ENCODE assay signal across 9 cellular contexts in the genomic region with DNA sequence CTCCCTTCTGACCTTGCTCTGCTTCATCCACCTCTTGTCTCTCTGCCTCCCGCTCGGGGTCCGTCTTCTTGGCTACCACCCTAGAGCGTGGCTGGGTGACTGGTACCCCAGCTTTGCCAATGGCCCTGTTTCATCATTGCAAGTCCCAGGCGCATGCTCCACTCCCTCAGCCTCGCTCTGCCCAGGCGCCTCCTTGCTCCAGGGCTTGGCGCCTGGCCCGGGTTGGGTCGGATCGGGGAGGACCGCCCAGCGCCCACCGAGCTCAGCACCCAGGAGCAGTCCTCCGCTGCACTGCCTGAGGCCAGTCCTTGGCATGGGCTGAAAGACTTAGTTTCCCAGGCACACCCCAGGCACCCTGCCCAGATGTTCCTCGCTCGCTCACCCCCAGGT. TPM values are rescaled to one million over a fixed set of nuclear protein-coding genes. Genes with fewer than 3 reads are reported as not detected.
DNase-seq lines count a peak whose midpoint lies in the region; ATAC-seq and TF ChIP-seq lines count a peak whose summit lies in the region.
"Had no signal": no experiment of that assay in that cellular context is flagged by ENCODE, and none has a peak within 500 bp of the region (broad histone marks: within the 10 kb centered on the region; RNA-seq: fewer than 3 reads in every experiment).

No MANE protein-coding gene starts in this region.

- TF ChIP-seq CTCF in liver (IDR thresholded peaks at IDR 0.05; ENCODE audit: low read depth, low read length, missing input control) = no peak
- no peak for TF ChIP-seq CTCF in upper lobe of left lung (IDR thresholded peaks at IDR 0.05)

- DNase-seq in MG63 = peak; percentile 61
- DNase-seq in dedifferentiated amniotic fluid mesenchymal stem cell (ENCODE audit: extremely low spot score) = peak; percentile 58
- DNase-seq in upper lobe of left lung = peak in 1 of 2 donors; percentile 53
- no peak for DNase-seq in NCI-H1436 treated with DMSO at 0.1 percent for 48 hours (lab: John Stamatoyannopoulos, UW)
- DNase-seq in stimulated activated naive CD8-positive, alpha-beta T cell treated with anti-CD3 and anti-CD28 coated beads, Interleukin-15, Interleukin-2, amounts not matched to agents 100 U/mL and 50 U/mL, for 24 hours = no peak
- DNase-seq in T-cell = no peak
- DNase-seq: T-helper 17 cell had no signal

- no peak for TF ChIP-seq EP300 in upper lobe of left lung (IDR thresholded peaks at IDR 0.05)

- H3K36me3 Mint-ChIP-seq in T-cell = no peaks in the 10 kb centered on the region

- peak overlapping the region; percentile 0 to 42 for H3K27ac ChIP-seq in liver (ENCODE audit: low read depth in 1 of 2, low read length in 2 of 2)
- peak overlapping the region in 3 of 4 donors; percentile 64 to 80 (median 77) for H3K27ac ChIP-seq in upper lobe of left lung
- H3K27ac ChIP-seq: HL-60 had no signal

- POLR2A ChIA-PET in T-cell (lab: Charles Lee) = no interaction called here

- H3K27me3 ChIP-seq in MG63 = no peaks in the 10 kb centered on the region
- H3K27me3 ChIP-seq in liver (ENCODE audit: control insufficient read depth in 4 of 4, insufficient read depth in 4 of 4, low read length in 3 of 4) = no peaks in the 10 kb centered on the region
- H3K27me3 ChIP-seq in upper lobe of left lung = no peaks in the 10 kb centered on the region

- no peaks in the 10 kb centered on the region for H3K9me3 ChIP-seq in MG63
- no peaks in the 10 kb centered on the region for H3K9me3 ChIP-seq in liver (ENCODE audit: control insufficient read depth in 4 of 4, low read length in 3 of 4)
- H3K9me3 ChIP-seq in upper lobe of left lung = no peaks in the 10 kb centered on the region

- H3K27me3 Mint-ChIP-seq in T-cell = peaks cover 4 to 6% of the 10 kb centered on the region in 2 donors
- H3K27me3 Mint-ChIP-seq: T-helper 17 cell had no signal

- ATAC-seq in upper lobe of left lung (ENCODE audit: low FRiP score in 2 of 2) (peak in 1 of 2 donors; percentile 55), T-cell (replicated peaks in 1 of 4) (no peak)
- no peak for ATAC-seq in stimulated activated naive CD8-positive, alpha-beta T cell treated with anti-CD3 and anti-CD28 coated beads, Interleukin-15, Interleukin-2, amounts not matched to agents 100 U/mL and 50 U/mL, for 24 hours
- ATAC-seq: T-helper 17 cell had no signal

- H3K36me3 ChIP-seq in MG63 = peaks cover 25% of the 10 kb centered on the region
- H3K36me3 ChIP-seq in liver (ENCODE audit: control insufficient read depth in 4 of 4, insufficient read depth in 3 of 4, low read depth in 1 of 4, low read length in 3 of 4) = no peaks in the 10 kb centered on the region
- no peaks in the 10 kb centered on the region for H3K36me3 ChIP-seq in upper lobe of left lung

- CTCF ChIA-PET in T-cell (lab: Charles Lee) = no interaction called here

- no peaks in the 10 kb centered on the region for H3K9me3 Mint-ChIP-seq in T-cell

- no peak for TF ChIP-seq RAD21 in liver (IDR thresholded peaks at IDR 0.05)

- no peaks in the 10 kb centered on the region for H3K4me1 Mint-ChIP-seq in T-cell
- H3K4me1 Mint-ChIP-seq: T-helper 17 cell had no signal

- peak overlapping the region in 1 of 3 donors; percentile 17 for H3K4me3 Mint-ChIP-seq in T-cell
- H3K4me3 Mint-ChIP-seq: T-helper 17 cell had no signal

- H3K4me1 ChIP-seq in liver (ENCODE audit: control insufficient read depth in 4 of 4, insufficient read depth in 4 of 4, low read length in 3 of 4) = peaks cover 0 to 6% (median 0%) of the 10 kb centered on the region in 4 donors
- H3K4me1 ChIP-seq in upper lobe of left lung = peaks cover 0 to 22% (median 9%) of the 10 kb centered on the region in 4 donors

- no peak for TF ChIP-seq POLR2A in upper lobe of left lung (IDR thresholded peaks at IDR 0.05)

- H3K9ac ChIP-seq in liver (ENCODE audit: low read depth in 1 of 2, low read length in 2 of 2) = no peak overlapping the region

- H3K4me3 ChIP-seq in MG63 = peak overlapping the region; percentile 74
- peak overlapping the region in 1 of 3 donors; percentile 19 for H3K4me3 ChIP-seq in liver (ENCODE audit: low read depth in 1 of 3, low read length in 3 of 3)
- peak overlapping the region in 3 of 4 donors; percentile 26 to 40 (median 40) for H3K4me3 ChIP-seq in upper lobe of left lung

- H3K27ac Mint-ChIP-seq in T-cell = no peak overlapping the region
- H3K27ac Mint-ChIP-seq: T-helper 17 cell had no signal

- WGBS in liver = 33% methylated on average over 17 of the region's 17 CpGs
- WGBS in upper lobe of left lung, 2 donors = 15 to 70% methylated on average over 4 to 17 of the region's 17 CpGs

TF ChIP-seq in liver, 16 proteins besides CTCF, POLR2A, EP300 and RAD21:
- TF ChIP-seq FOXA2 (IDR thresholded peaks at IDR 0.05) = no peak
- no peak for TF ChIP-seq SP1 (IDR thresholded peaks at IDR 0.05)
- TF ChIP-seq TAF1 (conservative IDR thresholded peaks at IDR 0.05) = no peak
- no peak for TF ChIP-seq RXRA (IDR thresholded peaks at IDR 0.05)
- TF ChIP-seq GABPA (IDR thresholded peaks at IDR 0.05 in 1 of 2, conservative IDR thresholded peaks at IDR 0.05 in 1 of 2) = no peak
- TF ChIP-seq YY1 (IDR thresholded peaks at IDR 0.05) = no peak
- TF ChIP-seq JUND (IDR thresholded peaks at IDR 0.05) = no peak
- no peak for TF ChIP-seq EGR1 (IDR thresholded peaks at IDR 0.05; ENCODE audit: low read depth in 2 of 2)
- TF ChIP-seq, protein P1, sequence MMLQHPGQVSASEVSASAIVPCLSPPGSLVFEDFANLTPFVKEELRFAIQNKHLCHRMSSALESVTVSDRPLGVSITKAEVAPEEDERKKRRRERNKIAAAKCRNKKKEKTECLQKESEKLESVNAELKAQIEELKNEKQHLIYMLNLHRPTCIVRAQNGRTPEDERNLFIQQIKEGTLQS (IDR thresholded peaks at IDR 0.05) = no peak
- TF ChIP-seq HNF4G (IDR thresholded peaks at IDR 0.05) = no peak
- TF ChIP-seq, protein P2, sequence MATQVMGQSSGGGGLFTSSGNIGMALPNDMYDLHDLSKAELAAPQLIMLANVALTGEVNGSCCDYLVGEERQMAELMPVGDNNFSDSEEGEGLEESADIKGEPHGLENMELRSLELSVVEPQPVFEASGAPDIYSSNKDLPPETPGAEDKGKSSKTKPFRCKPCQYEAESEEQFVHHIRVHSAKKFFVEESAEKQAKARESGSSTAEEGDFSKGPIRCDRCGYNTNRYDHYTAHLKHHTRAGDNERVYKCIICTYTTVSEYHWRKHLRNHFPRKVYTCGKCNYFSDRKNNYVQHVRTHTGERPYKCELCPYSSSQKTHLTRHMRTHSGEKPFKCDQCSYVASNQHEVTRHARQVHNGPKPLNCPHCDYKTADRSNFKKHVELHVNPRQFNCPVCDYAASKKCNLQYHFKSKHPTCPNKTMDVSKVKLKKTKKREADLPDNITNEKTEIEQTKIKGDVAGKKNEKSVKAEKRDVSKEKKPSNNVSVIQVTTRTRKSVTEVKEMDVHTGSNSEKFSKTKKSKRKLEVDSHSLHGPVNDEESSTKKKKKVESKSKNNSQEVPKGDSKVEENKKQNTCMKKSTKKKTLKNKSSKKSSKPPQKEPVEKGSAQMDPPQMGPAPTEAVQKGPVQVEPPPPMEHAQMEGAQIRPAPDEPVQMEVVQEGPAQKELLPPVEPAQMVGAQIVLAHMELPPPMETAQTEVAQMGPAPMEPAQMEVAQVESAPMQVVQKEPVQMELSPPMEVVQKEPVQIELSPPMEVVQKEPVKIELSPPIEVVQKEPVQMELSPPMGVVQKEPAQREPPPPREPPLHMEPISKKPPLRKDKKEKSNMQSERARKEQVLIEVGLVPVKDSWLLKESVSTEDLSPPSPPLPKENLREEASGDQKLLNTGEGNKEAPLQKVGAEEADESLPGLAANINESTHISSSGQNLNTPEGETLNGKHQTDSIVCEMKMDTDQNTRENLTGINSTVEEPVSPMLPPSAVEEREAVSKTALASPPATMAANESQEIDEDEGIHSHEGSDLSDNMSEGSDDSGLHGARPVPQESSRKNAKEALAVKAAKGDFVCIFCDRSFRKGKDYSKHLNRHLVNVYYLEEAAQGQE (IDR thresholded peaks at IDR 0.05) = no peak
- TF ChIP-seq, protein P3, sequence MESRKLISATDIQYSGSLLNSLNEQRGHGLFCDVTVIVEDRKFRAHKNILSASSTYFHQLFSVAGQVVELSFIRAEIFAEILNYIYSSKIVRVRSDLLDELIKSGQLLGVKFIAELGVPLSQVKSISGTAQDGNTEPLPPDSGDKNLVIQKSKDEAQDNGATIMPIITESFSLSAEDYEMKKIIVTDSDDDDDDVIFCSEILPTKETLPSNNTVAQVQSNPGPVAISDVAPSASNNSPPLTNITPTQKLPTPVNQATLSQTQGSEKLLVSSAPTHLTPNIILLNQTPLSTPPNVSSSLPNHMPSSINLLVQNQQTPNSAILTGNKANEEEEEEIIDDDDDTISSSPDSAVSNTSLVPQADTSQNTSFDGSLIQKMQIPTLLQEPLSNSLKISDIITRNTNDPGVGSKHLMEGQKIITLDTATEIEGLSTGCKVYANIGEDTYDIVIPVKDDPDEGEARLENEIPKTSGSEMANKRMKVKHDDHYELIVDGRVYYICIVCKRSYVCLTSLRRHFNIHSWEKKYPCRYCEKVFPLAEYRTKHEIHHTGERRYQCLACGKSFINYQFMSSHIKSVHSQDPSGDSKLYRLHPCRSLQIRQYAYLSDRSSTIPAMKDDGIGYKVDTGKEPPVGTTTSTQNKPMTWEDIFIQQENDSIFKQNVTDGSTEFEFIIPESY (IDR thresholded peaks at IDR 0.05) = no peak
TF ChIP-seq in liver: peak in this region for 0.

RNA-seq across cellular contexts. Expression of a gene that starts 0.6 kb away (rescaled TPM):
- 35.9 and 94.7 TPM in 2 replicates for total RNA-seq in MG63 (2014; rRNA removed; shearing (Covaris generic); ENCODE audit: low replicate concordance)
- 10 to 100 TPM; 11.7 to 30.7 TPM for total RNA-seq in liver
- polyA plus RNA-seq in liver = 100 to 1,000 TPM in 1 of 2 donors, 10 to 100 TPM in 1; 58.8 to 131 TPM
- 100 to 1,000 TPM in 3 of 6 donors, 10 to 100 TPM in 3; 13.0 to 251 (median 86.3) TPM for total RNA-seq in upper lobe of left lung
- total RNA-seq in T-cell = under 1 TPM in 3 of 5 donors, not detected in 2; 0.25 to 0.70 (median 0.30) TPM
- total RNA-seq: T-helper 17 cell had no signal

RNA-seq across cellular contexts. Expression of a gene that starts 22.1 kb away (rescaled TPM):
- 0.13 TPM in 1 of 2 replicates, not detected in the other for total RNA-seq in MG63 (2014; rRNA removed; shearing (Covaris generic); ENCODE audit: low replicate concordance)
- total RNA-seq in liver (not detected), upper lobe of left lung (under 1 TPM in 4 of 6 donors, not detected in 2; 0.10 to 0.55 (median 0.33) TPM), T-cell (under 1 TPM in 1 of 5 donors, not detected in 4; 0.13 TPM)
- polyA plus RNA-seq in liver = not detected
- total RNA-seq: T-helper 17 cell had no signal

RNA-seq across cellular contexts. Expression of a gene that starts 25.0 kb away (rescaled TPM):
- 42.4 and 101 TPM in 2 replicates for total RNA-seq in MG63 (2014; rRNA removed; shearing (Covaris generic); ENCODE audit: low replicate concordance)
- total RNA-seq in liver (1 to 10 TPM; 7.0 to 7.2 TPM), upper lobe of left lung (10 to 100 TPM in 5 of 6 donors, 1 to 10 TPM in 1; 3.7 to 61.8 (median 23.0) TPM), T-cell (10 to 100 TPM; 30.7 to 58.4 (median 48.6) TPM)
- 1 to 10 TPM; 8.4 to 8.9 TPM for polyA plus RNA-seq in liver

RNA-seq across cellular contexts. Expression of a gene that starts 49.5 kb away (rescaled TPM):
- 12.0 TPM in 1 of 2 replicates, not detected in the other for total RNA-seq in MG63 (2014; rRNA removed; shearing (Covaris generic); ENCODE audit: low replicate concordance)
- total RNA-seq in liver (1 to 10 TPM; 1.2 to 1.3 TPM), upper lobe of left lung (1 to 10 TPM in 5 of 6 donors, under 1 TPM in 1; 0.97 to 7.3 (median 2.8) TPM), T-cell (1 to 10 TPM; 2.4 to 6.3 (median 5.4) TPM)
- under 1 TPM in 1 of 2 donors, not detected in 1; 0.13 TPM for polyA plus RNA-seq in liver

Comparison
In these comparisons a context has a peak if more than half of its experiments do, and no peak if none do; other contexts are left out.
1. DNase-seq: peak in MG63 (single experiment) and dedifferentiated amniotic fluid mesenchymal stem cell (single experiment); none in NCI-H1436 treated with DMSO at 0.1 percent for 48 hours (single experiment), stimulated activated naive CD8-positive, alpha-beta T cell treated with anti-CD3 and anti-CD28 coated beads, Interleukin-15, Interleukin-2, amounts not matched to agents 100 U/mL and 50 U/mL, for 24 hours (single experiment) and T-cell (0 of 34).
2. RNA of a gene that starts 0.6 kb away (total RNA-seq): 13.0 to 251 TPM in upper lobe of left lung, 35.9 to 94.7 TPM in MG63 and 11.7 to 30.7 TPM in liver; 0.25 to 0.70 TPM in T-cell; every median in the first group is over 4 times any median in the second.